8 cellular contexts compared by ENCODE assay signal in the genomic region with DNA sequence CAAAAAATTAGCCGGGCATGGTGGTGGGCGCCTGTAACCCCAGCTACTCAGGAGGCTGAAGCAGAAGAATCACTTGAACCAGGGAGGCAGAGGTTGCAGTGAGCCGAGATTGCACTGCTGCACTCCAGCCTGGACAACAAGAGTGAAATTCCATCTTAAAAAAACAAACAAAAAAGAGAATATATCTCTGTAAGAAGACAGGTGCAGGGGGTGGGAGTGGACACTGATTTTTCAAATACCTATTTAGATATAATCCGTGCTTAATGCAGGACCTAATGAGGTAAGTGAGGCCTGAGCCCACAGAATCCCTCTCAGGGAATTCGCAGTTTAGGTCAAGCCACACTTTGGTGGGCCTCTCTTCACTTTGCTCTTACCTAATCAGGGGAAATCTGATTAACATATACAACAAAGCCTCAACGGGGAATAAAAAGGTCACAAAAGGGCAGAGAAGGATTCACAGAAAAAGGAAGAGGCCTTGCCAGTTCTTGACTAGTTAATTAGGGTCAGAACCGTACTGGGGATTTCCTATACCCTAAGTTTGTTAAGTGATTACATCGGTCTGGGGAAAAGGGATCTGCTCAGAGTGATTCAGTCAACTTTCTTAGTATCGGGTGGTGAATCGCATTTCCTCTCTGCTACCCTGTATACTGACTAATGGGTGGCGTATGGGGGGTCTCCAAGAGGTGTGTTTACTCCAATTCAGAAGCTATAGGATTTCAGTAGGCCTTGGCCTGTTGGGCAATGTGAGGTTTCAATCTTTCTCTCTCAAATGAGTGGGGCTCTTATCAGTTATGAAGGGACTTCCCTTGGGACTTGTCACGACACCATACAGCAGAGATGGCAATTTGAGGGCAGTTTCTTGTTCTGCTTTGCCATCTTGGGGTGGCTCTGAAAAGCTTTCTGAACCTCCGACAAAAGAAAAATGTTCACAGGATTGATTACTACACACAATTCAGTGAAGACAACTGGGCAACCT. TPM values are rescaled to one million over a fixed set of nuclear protein-coding genes. Genes with fewer than 3 reads are reported as not detected.
DNase-seq lines count a peak whose midpoint lies in the region; ATAC-seq and TF ChIP-seq lines count a peak whose summit lies in the region.

No MANE protein-coding gene starts in this region.

- no peak for TF ChIP-seq CTCF in prostate gland (IDR thresholded peaks at IDR 0.05)

- H3K9me3 ChIP-seq in KOPT-K1 (ENCODE audit: insufficient read depth, low read length, poor library complexity, severe bottlenecking) (no peaks in the 10 kb centered on the region), prostate gland (no peaks in the 10 kb centered on the region)
- H3K9me3 ChIP-seq in effector memory CD4-positive, alpha-beta T cell (ENCODE audit: control insufficient read depth, low read length): no peaks in the 10 kb centered on the region

- in situ Hi-C loops in Caki2 (cut with HindIII; ENCODE audit: low pct_unique_long_range_greater_than_20kb, low sequenced_read_pairs): no loop called here

- peak; percentile 42 for ATAC-seq in GM21576 (IDR thresholded peaks at IDR 0.05; ENCODE audit: unreplicated experiment)

- peak; percentile 40 for DNase-seq in Caki2 (ENCODE audit: low read depth)
- DNase-seq in activated CD4-positive, alpha-beta T cell treated with anti-CD3 and anti-CD28 coated beads for 24 hours (ENCODE audit: low read depth in 2 of 2): peak; percentile 43 to 57
- peak in 2 of 3 donors; percentile 38 to 49 for DNase-seq in effector memory CD4-positive, alpha-beta T cell
- DNase-seq in prostate gland (ENCODE audit: low spot score): no peak
- DNase-seq in occipital lobe (lab: John Stamatoyannopoulos, UW): no peak
- no peak for DNase-seq in NCI-H2029 (lab: John Stamatoyannopoulos, UW)

- H3K36me3 ChIP-seq in KOPT-K1 (ENCODE audit: insufficient read depth, low read length): no peaks in the 10 kb centered on the region
- H3K36me3 ChIP-seq in effector memory CD4-positive, alpha-beta T cell (ENCODE audit: control insufficient read depth, insufficient read depth, low read length): no peaks in the 10 kb centered on the region
- H3K36me3 ChIP-seq in prostate gland: no peaks in the 10 kb centered on the region

- peak overlapping the region; percentile 71 for H3K4me3 ChIP-seq in effector memory CD4-positive, alpha-beta T cell (ENCODE audit: insufficient read depth, low read depth, low read length, poor library complexity, severe bottlenecking)
- no peak overlapping the region for H3K4me3 ChIP-seq in prostate gland

- no peak for TF ChIP-seq POLR2A in prostate gland (IDR thresholded peaks at IDR 0.05)

- no peaks in the 10 kb centered on the region for H3K27me3 ChIP-seq in effector memory CD4-positive, alpha-beta T cell (replicated peaks; ENCODE audit: control insufficient read depth, insufficient read depth, low read length, poor library complexity, severe bottlenecking)
- no peaks in the 10 kb centered on the region for H3K27me3 ChIP-seq in prostate gland (replicated peaks; ENCODE audit: insufficient read depth)

- 56% methylated on average over 13 of the region's 13 CpGs for whole genome bisulfite sequencing in prostate gland

- peak overlapping the region; percentile 35 for H3K27ac ChIP-seq in KOPT-K1 (ENCODE audit: low read depth, low read length, poor library complexity, severe bottlenecking)
- peak overlapping the region; percentile 96 for H3K27ac ChIP-seq in effector memory CD4-positive, alpha-beta T cell (ENCODE audit: insufficient read depth, low read length, poor library complexity, severe bottlenecking)
- H3K27ac ChIP-seq in prostate gland: peak overlapping the region; percentile 0 to 99

- peaks cover 25% of the 10 kb centered on the region for H3K4me1 ChIP-seq in effector memory CD4-positive, alpha-beta T cell (ENCODE audit: control insufficient read depth, insufficient read depth, low read length, poor library complexity, severe bottlenecking)
- H3K4me1 ChIP-seq in prostate gland (replicated peaks): no peaks in the 10 kb centered on the region

- intact Hi-C loops in prostate gland (cut with DNase I): loop anchor here (10.0 kb wide), 1 partner anchor 79 kb away; no protein-coding TSS in a partner anchor

RNA-seq across cellular contexts. Expression of a gene that starts 1.9 kb away (rescaled TPM):
- 6.1 and 19.9 TPM in 2 replicates for total RNA-seq in Caki2 (2014; rRNA removed; shearing (Covaris generic); ENCODE audit: low replicate concordance)
- total RNA-seq in prostate gland (10 to 100 TPM; 41.4 to 52.7 TPM), occipital lobe (17.0 TPM)

Comparison
In these comparisons a context has a peak if more than half of its experiments do, and no peak if none do; other contexts are left out.
1. DNase-seq: peak in Caki2 (single experiment), activated CD4-positive, alpha-beta T cell treated with anti-CD3 and anti-CD28 coated beads for 24 hours (2 of 2) and effector memory CD4-positive, alpha-beta T cell (2 of 3); none in prostate gland (single experiment), occipital lobe (single experiment) and NCI-H2029 (single experiment).
2. H3K27ac ChIP-seq: peak in every context shown above with its lines; median percentile 96 in effector memory CD4-positive, alpha-beta T cell; 50 in prostate gland; 35 in KOPT-K1.